Comparison of ENCODE assay signal across 1 cellular context in the genomic region with DNA sequence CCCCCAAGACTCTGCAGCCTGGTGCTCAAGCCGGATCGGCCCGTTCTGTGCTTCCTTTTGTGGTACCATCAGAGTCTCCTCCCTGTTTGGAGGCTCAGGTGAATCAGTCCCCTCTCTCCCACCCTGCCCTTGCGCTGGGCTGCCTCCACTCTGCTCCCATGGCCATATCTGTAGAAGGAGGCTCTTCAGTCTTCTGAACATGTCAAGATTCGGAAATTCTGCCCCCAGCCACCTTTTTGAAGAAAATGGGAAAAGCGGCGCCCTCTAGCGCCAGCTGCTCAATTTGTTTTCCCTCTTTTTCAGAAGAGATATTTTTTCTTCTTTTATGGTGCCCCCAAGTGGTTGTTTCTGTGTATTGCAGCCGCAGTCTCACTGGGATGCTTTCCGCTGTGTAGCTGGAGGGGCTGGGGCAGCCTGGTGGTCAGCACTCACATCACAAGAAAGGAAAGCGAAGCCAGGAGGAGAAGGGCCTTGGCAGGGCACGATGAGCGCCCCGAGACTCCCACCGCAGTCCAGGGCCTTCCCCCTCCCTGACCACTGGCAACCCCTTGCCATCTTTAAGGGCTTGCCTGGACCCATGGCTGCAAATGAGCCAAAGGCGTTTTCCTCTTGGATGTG.
TF ChIP-seq lines count a peak whose summit lies in the region.

No MANE protein-coding gene starts in this region.

TF ChIP-seq in GM12878, 131 proteins besides CTCF, POLR2A, EP300 and RAD21 (continued from another document):
- TF ChIP-seq ZZZ3 (IDR thresholded peaks at IDR 0.05; ENCODE audit: control insufficient read depth, insufficient read length, low read depth): no peak
- no peak for TF ChIP-seq HDGF (IDR thresholded peaks at IDR 0.05)
- no peak for TF ChIP-seq MEF2A (IDR thresholded peaks at IDR 0.05; ENCODE audit: insufficient read depth, low read depth, low read length)
- TF ChIP-seq HDAC6 (IDR thresholded peaks at IDR 0.05; ENCODE audit: unreplicated experiment): no peak
- TF ChIP-seq SRF (IDR thresholded peaks at IDR 0.05; ENCODE audit: low read depth in 2 of 2, low read length in 2 of 2): no peak
- TF ChIP-seq TARDBP (IDR thresholded peaks at IDR 0.05; ENCODE audit: borderline replicate concordance): no peak
- TF ChIP-seq SUPT20H (IDR thresholded peaks at IDR 0.05; ENCODE audit: borderline replicate concordance, control insufficient read depth, low read depth, low read length): no peak
- TF ChIP-seq, protein P1, sequence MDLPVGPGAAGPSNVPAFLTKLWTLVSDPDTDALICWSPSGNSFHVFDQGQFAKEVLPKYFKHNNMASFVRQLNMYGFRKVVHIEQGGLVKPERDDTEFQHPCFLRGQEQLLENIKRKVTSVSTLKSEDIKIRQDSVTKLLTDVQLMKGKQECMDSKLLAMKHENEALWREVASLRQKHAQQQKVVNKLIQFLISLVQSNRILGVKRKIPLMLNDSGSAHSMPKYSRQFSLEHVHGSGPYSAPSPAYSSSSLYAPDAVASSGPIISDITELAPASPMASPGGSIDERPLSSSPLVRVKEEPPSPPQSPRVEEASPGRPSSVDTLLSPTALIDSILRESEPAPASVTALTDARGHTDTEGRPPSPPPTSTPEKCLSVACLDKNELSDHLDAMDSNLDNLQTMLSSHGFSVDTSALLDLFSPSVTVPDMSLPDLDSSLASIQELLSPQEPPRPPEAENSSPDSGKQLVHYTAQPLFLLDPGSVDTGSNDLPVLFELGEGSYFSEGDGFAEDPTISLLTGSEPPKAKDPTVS (IDR thresholded peaks at IDR 0.05; ENCODE audit: low read depth, low read length): no peak
- no peak for TF ChIP-seq STAT3 (IDR thresholded peaks at IDR 0.05; ENCODE audit: low read depth, low read length)
- no peak for TF ChIP-seq RCOR1 (conservative IDR thresholded peaks at IDR 0.05; ENCODE audit: low read depth, low read length)
- no peak for TF ChIP-seq ZNF207 (IDR thresholded peaks at IDR 0.05; ENCODE audit: borderline replicate concordance)
- TF ChIP-seq, protein P2, sequence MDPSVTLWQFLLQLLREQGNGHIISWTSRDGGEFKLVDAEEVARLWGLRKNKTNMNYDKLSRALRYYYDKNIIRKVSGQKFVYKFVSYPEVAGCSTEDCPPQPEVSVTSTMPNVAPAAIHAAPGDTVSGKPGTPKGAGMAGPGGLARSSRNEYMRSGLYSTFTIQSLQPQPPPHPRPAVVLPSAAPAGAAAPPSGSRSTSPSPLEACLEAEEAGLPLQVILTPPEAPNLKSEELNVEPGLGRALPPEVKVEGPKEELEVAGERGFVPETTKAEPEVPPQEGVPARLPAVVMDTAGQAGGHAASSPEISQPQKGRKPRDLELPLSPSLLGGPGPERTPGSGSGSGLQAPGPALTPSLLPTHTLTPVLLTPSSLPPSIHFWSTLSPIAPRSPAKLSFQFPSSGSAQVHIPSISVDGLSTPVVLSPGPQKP (IDR thresholded peaks at IDR 0.05; ENCODE audit: low read depth, low read length): no peak
- no peak for TF ChIP-seq SMAD1 (IDR thresholded peaks at IDR 0.05; ENCODE audit: low read depth, partially characterized antibody)
- peak; percentile 37; the same call in 1 of the 2 replicates for TF ChIP-seq RUNX3 (IDR thresholded peaks at IDR 0.05; ENCODE audit: low read length)
- TF ChIP-seq IRF4 (IDR thresholded peaks at IDR 0.05; ENCODE audit: low read depth, low read length): peak; percentile 33; the same call in 1 of the 2 replicates
- TF ChIP-seq, protein P3, sequence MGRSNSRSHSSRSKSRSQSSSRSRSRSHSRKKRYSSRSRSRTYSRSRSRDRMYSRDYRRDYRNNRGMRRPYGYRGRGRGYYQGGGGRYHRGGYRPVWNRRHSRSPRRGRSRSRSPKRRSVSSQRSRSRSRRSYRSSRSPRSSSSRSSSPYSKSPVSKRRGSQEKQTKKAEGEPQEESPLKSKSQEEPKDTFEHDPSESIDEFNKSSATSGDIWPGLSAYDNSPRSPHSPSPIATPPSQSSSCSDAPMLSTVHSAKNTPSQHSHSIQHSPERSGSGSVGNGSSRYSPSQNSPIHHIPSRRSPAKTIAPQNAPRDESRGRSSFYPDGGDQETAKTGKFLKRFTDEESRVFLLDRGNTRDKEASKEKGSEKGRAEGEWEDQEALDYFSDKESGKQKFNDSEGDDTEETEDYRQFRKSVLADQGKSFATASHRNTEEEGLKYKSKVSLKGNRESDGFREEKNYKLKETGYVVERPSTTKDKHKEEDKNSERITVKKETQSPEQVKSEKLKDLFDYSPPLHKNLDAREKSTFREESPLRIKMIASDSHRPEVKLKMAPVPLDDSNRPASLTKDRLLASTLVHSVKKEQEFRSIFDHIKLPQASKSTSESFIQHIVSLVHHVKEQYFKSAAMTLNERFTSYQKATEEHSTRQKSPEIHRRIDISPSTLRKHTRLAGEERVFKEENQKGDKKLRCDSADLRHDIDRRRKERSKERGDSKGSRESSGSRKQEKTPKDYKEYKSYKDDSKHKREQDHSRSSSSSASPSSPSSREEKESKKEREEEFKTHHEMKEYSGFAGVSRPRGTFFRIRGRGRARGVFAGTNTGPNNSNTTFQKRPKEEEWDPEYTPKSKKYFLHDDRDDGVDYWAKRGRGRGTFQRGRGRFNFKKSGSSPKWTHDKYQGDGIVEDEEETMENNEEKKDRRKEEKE (IDR thresholded peaks at IDR 0.05): no peak
- TF ChIP-seq, protein P4, sequence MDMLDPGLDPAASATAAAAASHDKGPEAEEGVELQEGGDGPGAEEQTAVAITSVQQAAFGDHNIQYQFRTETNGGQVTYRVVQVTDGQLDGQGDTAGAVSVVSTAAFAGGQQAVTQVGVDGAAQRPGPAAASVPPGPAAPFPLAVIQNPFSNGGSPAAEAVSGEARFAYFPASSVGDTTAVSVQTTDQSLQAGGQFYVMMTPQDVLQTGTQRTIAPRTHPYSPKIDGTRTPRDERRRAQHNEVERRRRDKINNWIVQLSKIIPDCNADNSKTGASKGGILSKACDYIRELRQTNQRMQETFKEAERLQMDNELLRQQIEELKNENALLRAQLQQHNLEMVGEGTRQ (IDR thresholded peaks at IDR 0.05; ENCODE audit: borderline replicate concordance, low read depth, low read length): no peak
